Comparison of ENCODE assay signal across 18 cellular contexts in the genomic region with DNA sequence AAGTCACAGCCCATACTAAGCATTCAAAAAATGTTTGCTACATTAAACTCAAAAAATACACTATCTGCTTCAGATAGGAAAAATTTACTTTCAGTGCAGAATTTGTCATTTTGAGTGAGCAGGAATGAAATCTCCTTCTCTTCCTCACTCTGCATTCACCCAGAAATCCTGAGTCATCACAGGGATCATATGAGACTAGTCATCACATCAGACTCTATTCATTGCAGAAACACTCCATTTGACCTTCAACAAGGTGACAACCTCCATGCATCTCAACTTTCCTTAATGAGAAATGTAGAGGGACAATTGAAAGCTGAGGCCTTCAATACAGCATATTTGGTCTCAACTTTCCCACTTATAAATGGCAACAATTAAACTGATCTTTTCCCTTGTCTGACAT.
DNase-seq lines count a peak whose midpoint lies in the region; ATAC-seq and TF ChIP-seq lines count a peak whose summit lies in the region.
"Had no signal": no experiment of that assay in that cellular context is flagged by ENCODE, and none has a peak within 500 bp of the region (broad histone marks: within the 10 kb centered on the region; RNA-seq: fewer than 3 reads in every experiment).

No MANE protein-coding gene starts in this region.

- peak overlapping the region; percentile 26 for H3K27ac ChIP-seq in parathyroid adenoma
- H3K27ac ChIP-seq: body of pancreas, PC-9 had no signal

- H3K36me3 ChIP-seq in parathyroid adenoma (ENCODE audit: control insufficient read depth, insufficient read depth, low read length), result no peaks in the 10 kb centered on the region

- ATAC-seq in esophagus mucosa (peak; percentile 74), GM21360 (IDR thresholded peaks at IDR 0.05; ENCODE audit: unreplicated experiment) (no peak)
- ATAC-seq: activated T-cell treated with anti-CD3 and anti-CD28 coated beads, Interleukin-2, amount 50 U/mL, for 72 hours; body of pancreas had no signal

- no peak for TF ChIP-seq CTCF in parathyroid adenoma (IDR thresholded peaks at IDR 0.05)

- DNase-seq in ELR (ENCODE audit: low read depth) (peak; percentile 65), RPMI7951 (ENCODE audit: low read depth) (peak; percentile 38), NAMALWA (ENCODE audit: low spot score) (no peak), KG1 (lab: John Stamatoyannopoulos, UW) (no peak)
- no peak for DNase-seq in activated CD4-positive, alpha-beta T cell treated with anti-CD3 and anti-CD28 coated beads, Interleukin-2, amount 50 U/mL, for 4 hours
- DNase-seq: activated CD4-positive, alpha-beta T cell treated with anti-CD3 and anti-CD28 coated beads for 48 hours; activated T-cell treated with anti-CD3 and anti-CD28 coated beads, Interleukin-2, amount 50 U/mL, for 72 hours; body of pancreas; CD4-positive, alpha-beta memory T cell; NCI-H1105 treated with DMSO at 0.1 percent for 48 hours; NCI-H446 treated with DMSO at 0.1 percent for 48 hours; PC-9; substantia nigra; T-helper 1 cell had no signal

- H3K4me3 ChIP-seq in parathyroid adenoma (ENCODE audit: low read depth, low read length), result no peak overlapping the region
- H3K4me3 ChIP-seq: body of pancreas, lung, PC-9 had no signal

- peaks cover 19% of the 10 kb centered on the region for H3K4me1 ChIP-seq in parathyroid adenoma

- no peaks in the 10 kb centered on the region for H3K9me3 ChIP-seq in parathyroid adenoma (ENCODE audit: control insufficient read depth, low read length)
- H3K9me3 ChIP-seq: body of pancreas had no signal

- no peaks in the 10 kb centered on the region for H3K79me2 ChIP-seq in parathyroid adenoma

- H3K27me3 ChIP-seq in parathyroid adenoma (ENCODE audit: control insufficient read depth, insufficient read depth, low read length), result no peaks in the 10 kb centered on the region
- H3K27me3 ChIP-seq: body of pancreas had no signal

- no peak overlapping the region for H2AFZ ChIP-seq in parathyroid adenoma
- H2AFZ ChIP-seq: PC-9 had no signal

- H3K4me2 ChIP-seq in parathyroid adenoma (ENCODE audit: low read length), result peak overlapping the region; percentile 4
- H3K4me2 ChIP-seq: PC-9 had no signal

- no peak overlapping the region for H3K9ac ChIP-seq in parathyroid adenoma

Comparison
In these comparisons a context has a peak if more than half of its experiments do, and no peak if none do; other contexts are left out.
1. DNase-seq: peak in ELR (single experiment) and RPMI7951 (single experiment); none in NAMALWA (single experiment), KG1 (single experiment) and activated CD4-positive, alpha-beta T cell treated with anti-CD3 and anti-CD28 coated beads, Interleukin-2, amount 50 U/mL, for 4 hours (0 of 2).